ENCODE assay signal across 13 cellular contexts in the genomic region with DNA sequence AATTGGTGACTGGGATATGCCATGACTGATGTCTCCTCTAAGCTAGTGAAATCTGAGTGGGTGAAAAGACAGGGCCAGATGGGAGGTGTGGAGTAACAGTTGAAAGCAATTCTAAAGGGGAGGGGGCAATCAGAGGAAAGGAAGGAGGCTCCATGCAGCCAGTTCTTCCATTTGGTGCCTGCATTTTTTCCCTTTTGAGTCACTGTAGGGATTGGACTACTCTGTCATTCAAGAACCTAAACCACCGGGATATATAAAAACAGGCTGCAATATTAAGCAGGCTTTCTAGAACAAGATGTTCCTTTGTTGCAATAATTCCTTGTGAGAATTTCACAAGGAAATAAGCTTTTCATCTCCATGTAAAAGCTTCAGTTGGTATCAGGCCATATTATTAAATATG. TPM values are rescaled to one million over a fixed set of nuclear protein-coding genes. Genes with fewer than 3 reads are reported as not detected.
"Had no signal": no experiment of that assay in that cellular context is flagged by ENCODE, and none has a peak within 500 bp of the region (broad histone marks: within the 10 kb centered on the region; RNA-seq: fewer than 3 reads in every experiment).

No MANE protein-coding gene starts in this region.

- DNase-seq: activated CD4-positive, alpha-beta memory T cell treated with anti-CD3 and anti-CD28 coated beads, Interleukin-2, amount 10 ng/mL, durations not matched to agents 7 days and 5 days; activated CD4-positive, alpha-beta T cell treated with anti-CD3 and anti-CD28 coated beads for 36 hours; activated gamma-delta T cell treated with Interleukin-2 at 50 U/mL for 16 hours; activated naive CD8-positive, alpha-beta T cell treated with anti-CD3 and anti-CD28 coated beads, Interleukin-2, amount 10 ng/mL, durations not matched to agents 7 days and 5 days; activated T-cell treated with anti-CD3 and anti-CD28 coated beads, Interleukin-2, amount 50 U/mL, for 72 hours; esophagus squamous epithelium; foreskin keratinocyte; T1000; trophoblast cell; WERI-Rb-1 had no signal

- H3K4me1 ChIP-seq: ascending aorta, foreskin keratinocyte had no signal

- H3K36me3 ChIP-seq: ascending aorta, esophagus squamous epithelium, neutrophil, WERI-Rb-1 had no signal

- H3K9me3 ChIP-seq: ascending aorta, esophagus squamous epithelium, neutrophil had no signal

- H3K27me3 ChIP-seq: ascending aorta had no signal

- ATAC-seq: activated CD4-positive, alpha-beta T cell treated with anti-CD3 and anti-CD28 coated beads for 36 hours; activated T-cell treated with anti-CD3 and anti-CD28 coated beads, Interleukin-2, amount 50 U/mL, for 72 hours; foreskin keratinocyte had no signal

- H3K4me3 ChIP-seq: ascending aorta, esophagus squamous epithelium, smooth muscle cell had no signal

- H3K27ac ChIP-seq: ascending aorta, foreskin keratinocyte, neutrophil, WERI-Rb-1 had no signal

RNA-seq across cellular contexts. Expression of a gene that starts 18.3 kb away (rescaled TPM):
- polyA plus RNA-seq: smooth muscle cell had no signal
